16 cellular contexts compared by ENCODE assay signal in genomic region chr4:73137121-73137520, GRCh38.
DNase-seq lines count a peak whose midpoint lies in the region; ATAC-seq and TF ChIP-seq lines count a peak whose summit lies in the region.
"Had no signal": no experiment of that assay in that cellular context is flagged by ENCODE, and none has a peak within 500 bp of the region (broad histone marks: within the 10 kb centered on the region; RNA-seq: fewer than 3 reads in every experiment).

No MANE protein-coding gene starts in this region.

- peak overlapping the region; percentile 26 for H3K27ac Mint-ChIP-seq in activated T-cell treated with anti-CD3 and anti-CD28 coated beads, Interleukin-2, amount 50 U/mL, for 24 hours
- peak overlapping the region; percentile 7 to 84 for H3K27ac Mint-ChIP-seq in effector memory CD8-positive, alpha-beta T cell
- peak overlapping the region; percentile 6 for H3K27ac Mint-ChIP-seq in stimulated activated memory B cell treated with anti-CD40 and anti-IgM and Interleukin-4, amounts not matched to agents 10 μg/mL and 1 μg/mL and 100 μg/mL, for 72 hours

- H3K4me1 Mint-ChIP-seq in activated T-cell treated with anti-CD3 and anti-CD28 coated beads, Interleukin-2, amount 50 U/mL, for 24 hours (ENCODE audit: low read depth), result peaks cover 17% of the 10 kb centered on the region
- peaks cover 10% of the 10 kb centered on the region for H3K4me1 Mint-ChIP-seq in activated T-cell treated with anti-CD3 and anti-CD28 coated beads, Interleukin-2, amount 50 U/mL, for 4 hours (ENCODE audit: low read depth)
- H3K4me1 Mint-ChIP-seq in effector memory CD8-positive, alpha-beta T cell (ENCODE audit: low read depth in 2 of 2), result peaks cover 0 to 5% of the 10 kb centered on the region in 2 donors
- peaks cover 5% of the 10 kb centered on the region for H3K4me1 Mint-ChIP-seq in stimulated activated memory B cell treated with anti-CD40 and anti-IgM and Interleukin-4, amounts not matched to agents 10 μg/mL and 1 μg/mL and 100 μg/mL, for 72 hours

- DNase-seq in activated T-cell treated with anti-CD3 and anti-CD28 coated beads, Interleukin-2, amount 50 U/mL, for 24 hours, result no peak
- no peak for DNase-seq in activated T-cell treated with anti-CD3 and anti-CD28 coated beads, Interleukin-2, amount 50 U/mL, for 4 hours
- DNase-seq in LNCaP clone FGC (ENCODE audit: low read depth) (peak; percentile 51), Right ventricle myocardium superior (no peak)
- no peak for DNase-seq in effector memory CD8-positive, alpha-beta T cell
- DNase-seq: DMS79 treated with DMSO at 0.1 percent for 48 hours, HCEC 1CT, MV-4-11, NCI-H1436 treated with DMSO at 0.1 percent for 48 hours, NCI-H2081, NCI-H2227 treated with DMSO at 0.1 percent for 48 hours, NCI-H526 had no signal

- no peak for ATAC-seq in activated T-cell treated with anti-CD3 and anti-CD28 coated beads, Interleukin-2, amount 50 U/mL, for 4 hours
- ATAC-seq in effector memory CD8-positive, alpha-beta T cell (replicated peaks), result no peak
- ATAC-seq in stimulated activated memory B cell treated with anti-CD40 and anti-IgM and Interleukin-4, amounts not matched to agents 10 μg/mL and 1 μg/mL and 100 μg/mL, for 72 hours, result no peak
- ATAC-seq in HG03175 (IDR thresholded peaks at IDR 0.05; ENCODE audit: unreplicated experiment), result no peak
- no peak for ATAC-seq in Right ventricle myocardium superior (ENCODE audit: poor library complexity)
- ATAC-seq in HG02759 (IDR thresholded peaks at IDR 0.05; ENCODE audit: unreplicated experiment), result no peak
- ATAC-seq: A549 had no signal

- no peak overlapping the region for H3K4me3 Mint-ChIP-seq in activated T-cell treated with anti-CD3 and anti-CD28 coated beads, Interleukin-2, amount 50 U/mL, for 24 hours
- no peak overlapping the region for H3K4me3 Mint-ChIP-seq in activated T-cell treated with anti-CD3 and anti-CD28 coated beads, Interleukin-2, amount 50 U/mL, for 4 hours
- H3K4me3 Mint-ChIP-seq in effector memory CD8-positive, alpha-beta T cell, result no peak overlapping the region
- H3K4me3 Mint-ChIP-seq in stimulated activated memory B cell treated with anti-CD40 and anti-IgM and Interleukin-4, amounts not matched to agents 10 μg/mL and 1 μg/mL and 100 μg/mL, for 72 hours, result no peak overlapping the region

- no peaks in the 10 kb centered on the region for H3K27me3 Mint-ChIP-seq in activated T-cell treated with anti-CD3 and anti-CD28 coated beads, Interleukin-2, amount 50 U/mL, for 24 hours
- no peaks in the 10 kb centered on the region for H3K27me3 Mint-ChIP-seq in activated T-cell treated with anti-CD3 and anti-CD28 coated beads, Interleukin-2, amount 50 U/mL, for 4 hours (ENCODE audit: low read depth)
- no peaks in the 10 kb centered on the region for H3K27me3 Mint-ChIP-seq in effector memory CD8-positive, alpha-beta T cell
- no peaks in the 10 kb centered on the region for H3K27me3 Mint-ChIP-seq in stimulated activated memory B cell treated with anti-CD40 and anti-IgM and Interleukin-4, amounts not matched to agents 10 μg/mL and 1 μg/mL and 100 μg/mL, for 72 hours

- H3K9me3 Mint-ChIP-seq in activated T-cell treated with anti-CD3 and anti-CD28 coated beads, Interleukin-2, amount 50 U/mL, for 24 hours, result no peaks in the 10 kb centered on the region
- no peaks in the 10 kb centered on the region for H3K9me3 Mint-ChIP-seq in activated T-cell treated with anti-CD3 and anti-CD28 coated beads, Interleukin-2, amount 50 U/mL, for 4 hours
- no peaks in the 10 kb centered on the region for H3K9me3 Mint-ChIP-seq in effector memory CD8-positive, alpha-beta T cell
- H3K9me3 Mint-ChIP-seq in stimulated activated memory B cell treated with anti-CD40 and anti-IgM and Interleukin-4, amounts not matched to agents 10 μg/mL and 1 μg/mL and 100 μg/mL, for 72 hours, result no peaks in the 10 kb centered on the region

- intact Hi-C loops in Right ventricle myocardium superior (cut with DNase I), result no loop called here

- H3K4me3 ChIP-seq in LNCaP clone FGC (ENCODE audit: low read depth, low read length), result no peak overlapping the region
- H3K4me3 ChIP-seq: A549 had no signal

- TF ChIP-seq CTCF in LNCaP clone FGC (IDR thresholded peaks at IDR 0.05; ENCODE audit: control insufficient read depth, extremely low read depth, insufficient read depth), result no peak

- peaks cover 83% of the 10 kb centered on the region for H3K36me3 Mint-ChIP-seq in activated T-cell treated with anti-CD3 and anti-CD28 coated beads, Interleukin-2, amount 50 U/mL, for 24 hours (ENCODE audit: low read depth)
- peaks cover 41% of the 10 kb centered on the region for H3K36me3 Mint-ChIP-seq in activated T-cell treated with anti-CD3 and anti-CD28 coated beads, Interleukin-2, amount 50 U/mL, for 4 hours (ENCODE audit: insufficient read depth)
- H3K36me3 Mint-ChIP-seq in effector memory CD8-positive, alpha-beta T cell (ENCODE audit: insufficient read depth), result peaks cover 79% of the 10 kb centered on the region
- peaks cover 44% of the 10 kb centered on the region for H3K36me3 Mint-ChIP-seq in stimulated activated memory B cell treated with anti-CD40 and anti-IgM and Interleukin-4, amounts not matched to agents 10 μg/mL and 1 μg/mL and 100 μg/mL, for 72 hours
